18 cellular contexts compared by ENCODE assay signal in genomic region chr22:17115927-17116326, GRCh38.
DNase-seq lines count a peak whose midpoint lies in the region; ATAC-seq and TF ChIP-seq lines count a peak whose summit lies in the region.
"Had no signal": no experiment of that assay in that cellular context is flagged by ENCODE, and none has a peak within 500 bp of the region (broad histone marks: within the 10 kb centered on the region; RNA-seq: fewer than 3 reads in every experiment).

No MANE protein-coding gene starts in this region.

- peak overlapping the region; percentile 80 for H3K27ac Mint-ChIP-seq in stimulated activated naive CD8-positive, alpha-beta T cell treated with anti-CD3 and anti-CD28 coated beads, Interleukin-15, Interleukin-2, amounts not matched to agents 100 ng/mL and 50 ng/mL, for 24 hours

- DNase-seq in stimulated activated naive CD8-positive, alpha-beta T cell treated with anti-CD3 and anti-CD28 coated beads, Interleukin-15, Interleukin-2, amounts not matched to agents 100 U/mL and 50 U/mL, for 24 hours: no peak
- DNase-seq in effector memory CD4-positive, alpha-beta T cell: no peak
- DNase-seq in anterior cingulate cortex (lab: John Stamatoyannopoulos, UW) (no peak), cerebellar nuclear complex (lab: John Stamatoyannopoulos, UW) (no peak)
- DNase-seq: activated CD4-positive, alpha-beta T cell treated with anti-CD3 and anti-CD28 coated beads, Interleukin-2, amount 50 U/mL, for 48 hours; DMS153; endodermal cell; MG63; NCI-H187 treated with DMSO at 0.1 percent for 48 hours; NCI-H446 treated with DMSO at 0.1 percent for 48 hours; nucleus accumbens; right cardiac atrium had no signal

- peaks cover 44% of the 10 kb centered on the region for H3K4me1 ChIP-seq in effector memory CD4-positive, alpha-beta T cell (ENCODE audit: control insufficient read depth, insufficient read depth, low read length, poor library complexity, severe bottlenecking)

- no peaks in the 10 kb centered on the region for H3K36me3 Mint-ChIP-seq in stimulated activated naive CD8-positive, alpha-beta T cell treated with anti-CD3 and anti-CD28 coated beads, Interleukin-15, Interleukin-2, amounts not matched to agents 100 ng/mL and 50 ng/mL, for 24 hours (ENCODE audit: low read depth)

- no peak for ATAC-seq in stimulated activated naive CD8-positive, alpha-beta T cell treated with anti-CD3 and anti-CD28 coated beads, Interleukin-15, Interleukin-2, amounts not matched to agents 100 U/mL and 50 U/mL, for 24 hours
- ATAC-seq in HG03378 (IDR thresholded peaks at IDR 0.05; ENCODE audit: unreplicated experiment) (no peak), GM19023 (IDR thresholded peaks at IDR 0.05; ENCODE audit: unreplicated experiment) (no peak)
- ATAC-seq: right cardiac atrium had no signal

- H3K27ac ChIP-seq in VCaP: peak overlapping the region; percentile 95
- H3K27ac ChIP-seq in effector memory CD4-positive, alpha-beta T cell (ENCODE audit: insufficient read depth, low read length, poor library complexity, severe bottlenecking): peak overlapping the region; percentile 20
- H3K27ac ChIP-seq: hepatocyte had no signal

- no peaks in the 10 kb centered on the region for H3K36me3 ChIP-seq in effector memory CD4-positive, alpha-beta T cell (ENCODE audit: control insufficient read depth, insufficient read depth, low read length)
- H3K36me3 ChIP-seq: MG63 had no signal

- peak overlapping the region; percentile 42 for H3K4me3 Mint-ChIP-seq in stimulated activated naive CD8-positive, alpha-beta T cell treated with anti-CD3 and anti-CD28 coated beads, Interleukin-15, Interleukin-2, amounts not matched to agents 100 ng/mL and 50 ng/mL, for 24 hours

- H3K27me3 Mint-ChIP-seq in stimulated activated naive CD8-positive, alpha-beta T cell treated with anti-CD3 and anti-CD28 coated beads, Interleukin-15, Interleukin-2, amounts not matched to agents 100 ng/mL and 50 ng/mL, for 24 hours: peaks cover 6% of the 10 kb centered on the region

- peaks cover 58% of the 10 kb centered on the region for H3K4me1 Mint-ChIP-seq in stimulated activated naive CD8-positive, alpha-beta T cell treated with anti-CD3 and anti-CD28 coated beads, Interleukin-15, Interleukin-2, amounts not matched to agents 100 ng/mL and 50 ng/mL, for 24 hours (ENCODE audit: low read depth)

- H3K27me3 ChIP-seq in effector memory CD4-positive, alpha-beta T cell (replicated peaks; ENCODE audit: control insufficient read depth, insufficient read depth, low read length, poor library complexity, severe bottlenecking): no peaks in the 10 kb centered on the region
- H3K27me3 ChIP-seq: MG63 had no signal

- no peaks in the 10 kb centered on the region for H3K9me3 ChIP-seq in effector memory CD4-positive, alpha-beta T cell (ENCODE audit: control insufficient read depth, low read length)
- H3K9me3 ChIP-seq: MG63 had no signal

- no peaks in the 10 kb centered on the region for H3K9me3 Mint-ChIP-seq in stimulated activated naive CD8-positive, alpha-beta T cell treated with anti-CD3 and anti-CD28 coated beads, Interleukin-15, Interleukin-2, amounts not matched to agents 100 ng/mL and 50 ng/mL, for 24 hours
- H3K9me3 Mint-ChIP-seq: activated naive CD4-positive, alpha-beta T cell treated with anti-CD3 and anti-CD28 coated beads, Interleukin-2, amount 50 U/mL, for 72 hours; endodermal cell had no signal

- no peak for TF ChIP-seq CTCF in VCaP (conservative IDR thresholded peaks at IDR 0.05)

- H3K4me3 ChIP-seq in effector memory CD4-positive, alpha-beta T cell (ENCODE audit: insufficient read depth, low read depth, low read length, poor library complexity, severe bottlenecking): no peak overlapping the region
- H3K4me3 ChIP-seq: hepatocyte, MG63 had no signal
